Comparison of ENCODE assay signal across 23 cellular contexts in the genomic region with DNA sequence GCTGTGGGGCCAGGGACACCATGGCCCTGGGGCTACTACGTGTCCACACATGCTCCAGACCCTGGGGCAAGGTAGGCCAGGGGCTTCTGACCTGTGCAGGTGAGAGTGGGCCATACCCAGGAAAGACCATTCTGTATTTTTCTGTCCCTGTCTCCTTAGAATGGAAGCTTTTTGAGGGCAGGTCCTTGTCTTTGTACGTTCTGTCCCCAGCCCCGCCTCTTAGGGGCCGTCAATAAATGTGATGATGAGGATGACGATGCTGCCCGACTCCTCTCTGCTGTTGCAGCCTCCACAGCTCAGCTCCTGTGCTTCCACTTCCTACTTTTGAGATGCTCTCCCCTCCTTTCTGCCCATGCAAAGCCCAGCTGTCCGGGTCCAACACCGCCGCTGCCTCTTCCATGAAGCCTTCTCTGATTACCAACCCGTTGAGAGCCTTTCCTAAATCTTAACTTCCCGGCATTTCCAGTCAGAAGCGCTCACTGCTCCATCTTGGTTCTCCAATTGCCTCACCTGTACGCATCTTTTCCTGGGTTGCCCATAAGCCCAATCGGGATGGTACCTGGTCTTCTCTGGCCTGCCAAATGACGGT. TPM values are rescaled to one million over a fixed set of nuclear protein-coding genes. Genes with fewer than 3 reads are reported as not detected.
DNase-seq lines count a peak whose midpoint lies in the region; ATAC-seq and TF ChIP-seq lines count a peak whose summit lies in the region.
"Had no signal": no experiment of that assay in that cellular context is flagged by ENCODE, and none has a peak within 500 bp of the region (broad histone marks: within the 10 kb centered on the region; RNA-seq: fewer than 3 reads in every experiment).

No MANE protein-coding gene starts in this region.

- H3K36me3 Mint-ChIP-seq in activated CD8-positive, alpha-beta T cell treated with anti-CD3 and anti-CD28 coated beads, Interleukin-2, amount 10 ng/mL, durations not matched to agents 7 days and 5 days (ENCODE audit: low read depth): no peaks in the 10 kb centered on the region
- H3K36me3 Mint-ChIP-seq in activated CD8-positive, alpha-beta T cell treated with anti-CD3 and anti-CD28 coated beads for 36 hours (ENCODE audit: low read depth): no peaks in the 10 kb centered on the region
- H3K36me3 Mint-ChIP-seq in glutamatergic neuron (ENCODE audit: unreplicated experiment): no peaks in the 10 kb centered on the region
- H3K36me3 Mint-ChIP-seq in endodermal cell (ENCODE audit: low read depth): peaks cover 6% of the 10 kb centered on the region
- H3K36me3 Mint-ChIP-seq: CD8-positive, alpha-beta memory T cell had no signal

- no peak for ATAC-seq in activated CD8-positive, alpha-beta T cell treated with anti-CD3 and anti-CD28 coated beads, Interleukin-2, amount 10 ng/mL, durations not matched to agents 7 days and 5 days
- no peak for ATAC-seq in activated CD8-positive, alpha-beta T cell treated with anti-CD3 and anti-CD28 coated beads for 36 hours
- ATAC-seq: HCT116 had no signal

- no peaks in the 10 kb centered on the region for H3K9me3 Mint-ChIP-seq in activated CD8-positive, alpha-beta T cell treated with anti-CD3 and anti-CD28 coated beads, Interleukin-2, amount 10 ng/mL, durations not matched to agents 7 days and 5 days (ENCODE audit: insufficient read depth)
- H3K9me3 Mint-ChIP-seq in activated CD8-positive, alpha-beta T cell treated with anti-CD3 and anti-CD28 coated beads for 36 hours: no peaks in the 10 kb centered on the region
- H3K9me3 Mint-ChIP-seq in glutamatergic neuron (ENCODE audit: unreplicated experiment): no peaks in the 10 kb centered on the region
- no peaks in the 10 kb centered on the region for H3K9me3 Mint-ChIP-seq in endodermal cell
- H3K9me3 Mint-ChIP-seq: CD8-positive, alpha-beta memory T cell; GM23338 had no signal

- POLR2A ChIA-PET in activated CD8-positive, alpha-beta T cell treated with anti-CD3 and anti-CD28 coated beads, Interleukin-2, amount 10 ng/mL, durations not matched to agents 7 days and 5 days (lab: Charles Lee): interaction anchor here (1.6 kb wide), 1 partner anchor 163 kb away, joined by 4 read pairs; no protein-coding TSS in a partner anchor
- POLR2A ChIA-PET in activated CD8-positive, alpha-beta T cell treated with anti-CD3 and anti-CD28 coated beads for 36 hours (lab: Charles Lee): interaction anchor here (1.1 kb wide), 1 partner anchor 12 kb away, joined by 3 read pairs; the partner anchor contains the start of genes BUD23 and DNAJC30

- no peak overlapping the region for H3K27ac ChIP-seq in endodermal cell (ENCODE audit: low read depth, low read length)
- H3K27ac ChIP-seq: KMS-11, Peyer's patch, SJCRH30 had no signal

- H3K4me1 ChIP-seq in endodermal cell (ENCODE audit: control insufficient read depth, insufficient read depth, low read length): no peaks in the 10 kb centered on the region

- peaks cover 4% of the 10 kb centered on the region for H3K4me1 Mint-ChIP-seq in activated CD8-positive, alpha-beta T cell treated with anti-CD3 and anti-CD28 coated beads, Interleukin-2, amount 10 ng/mL, durations not matched to agents 7 days and 5 days (ENCODE audit: low read depth)
- peaks cover 8% of the 10 kb centered on the region for H3K4me1 Mint-ChIP-seq in activated CD8-positive, alpha-beta T cell treated with anti-CD3 and anti-CD28 coated beads for 36 hours (ENCODE audit: low read depth)
- H3K4me1 Mint-ChIP-seq in glutamatergic neuron (ENCODE audit: low read depth, unreplicated experiment): peaks cover 2% of the 10 kb centered on the region
- peaks cover 5% of the 10 kb centered on the region for H3K4me1 Mint-ChIP-seq in endodermal cell

- no peak overlapping the region for H3K27ac Mint-ChIP-seq in activated CD8-positive, alpha-beta T cell treated with anti-CD3 and anti-CD28 coated beads, Interleukin-2, amount 10 ng/mL, durations not matched to agents 7 days and 5 days
- no peak overlapping the region for H3K27ac Mint-ChIP-seq in activated CD8-positive, alpha-beta T cell treated with anti-CD3 and anti-CD28 coated beads for 36 hours
- H3K27ac Mint-ChIP-seq in glutamatergic neuron (ENCODE audit: unreplicated experiment) (peak overlapping the region; percentile 9), endodermal cell (no peak overlapping the region)
- H3K27ac Mint-ChIP-seq: CD8-positive, alpha-beta memory T cell; GM23338 had no signal

- H3K36me3 ChIP-seq in endodermal cell (ENCODE audit: control insufficient read depth, insufficient read depth, low read length): no peaks in the 10 kb centered on the region
- H3K36me3 ChIP-seq: Peyer's patch, SJCRH30 had no signal

- no peak overlapping the region for H3K9ac ChIP-seq in endodermal cell (ENCODE audit: extremely low read depth, low read length, poor library complexity, severe bottlenecking)
- H3K9ac ChIP-seq: KMS-11 had no signal

- TF ChIP-seq CTCF in activated CD8-positive, alpha-beta T cell treated with anti-CD3 and anti-CD28 coated beads for 36 hours (IDR thresholded peaks at IDR 0.05): no peak
- TF ChIP-seq CTCF in glutamatergic neuron (IDR thresholded peaks at IDR 0.05; ENCODE audit: partially characterized antibody, unreplicated experiment) (no peak), endodermal cell (conservative IDR thresholded peaks at IDR 0.05) (no peak)

- CTCF ChIA-PET in activated CD8-positive, alpha-beta T cell treated with anti-CD3 and anti-CD28 coated beads, Interleukin-2, amount 10 ng/mL, durations not matched to agents 7 days and 5 days (lab: Charles Lee): no interaction called here
- CTCF ChIA-PET in activated CD8-positive, alpha-beta T cell treated with anti-CD3 and anti-CD28 coated beads for 36 hours (lab: Charles Lee): interaction anchor here (1.3 to 5.3 kb wide), 2 partner anchors 29 to 64 kb away, joined by 3 to 37 read pairs; no protein-coding TSS in a partner anchor

- H3K27me3 Mint-ChIP-seq in activated CD8-positive, alpha-beta T cell treated with anti-CD3 and anti-CD28 coated beads, Interleukin-2, amount 10 ng/mL, durations not matched to agents 7 days and 5 days (ENCODE audit: low read depth): peaks cover 19% of the 10 kb centered on the region
- H3K27me3 Mint-ChIP-seq in activated CD8-positive, alpha-beta T cell treated with anti-CD3 and anti-CD28 coated beads for 36 hours: peaks cover 8% of the 10 kb centered on the region
- H3K27me3 Mint-ChIP-seq in glutamatergic neuron (ENCODE audit: unreplicated experiment): peaks cover 12% of the 10 kb centered on the region
- H3K27me3 Mint-ChIP-seq in endodermal cell (ENCODE audit: insufficient read depth): peaks cover 13% of the 10 kb centered on the region

- no peaks in the 10 kb centered on the region for H3K9me3 ChIP-seq in endodermal cell (ENCODE audit: control insufficient read depth, low read length)
- H3K9me3 ChIP-seq: Peyer's patch, SJCRH30 had no signal

- H3K4me3 Mint-ChIP-seq in activated CD8-positive, alpha-beta T cell treated with anti-CD3 and anti-CD28 coated beads, Interleukin-2, amount 10 ng/mL, durations not matched to agents 7 days and 5 days: no peak overlapping the region
- no peak overlapping the region for H3K4me3 Mint-ChIP-seq in activated CD8-positive, alpha-beta T cell treated with anti-CD3 and anti-CD28 coated beads for 36 hours
- no peak overlapping the region for H3K4me3 Mint-ChIP-seq in glutamatergic neuron (ENCODE audit: unreplicated experiment)
- no peak overlapping the region for H3K4me3 Mint-ChIP-seq in endodermal cell
- H3K4me3 Mint-ChIP-seq: GM23338 had no signal

- no peak overlapping the region for H3K4me3 ChIP-seq in endodermal cell (ENCODE audit: low read length)
- H3K4me3 ChIP-seq: Peyer's patch had no signal

- intact Hi-C loops in activated CD8-positive, alpha-beta T cell treated with anti-CD3 and anti-CD28 coated beads for 36 hours (cut with micrococcal nuclease): no loop called here

- 94 to 98% methylated on average over 14 to 15 of the region's 15 CpGs for WGBS in endodermal cell (ENCODE audit: insufficient coverage in 1 of 2, insufficient read length in 1 of 2), 2 experiments

- DNase-seq in activated CD8-positive, alpha-beta T cell treated with anti-CD3 and anti-CD28 coated beads, Interleukin-2, amount 10 ng/mL, durations not matched to agents 7 days and 5 days: peak; percentile 19
- DNase-seq in activated CD8-positive, alpha-beta T cell treated with anti-CD3 and anti-CD28 coated beads for 36 hours: no peak
- DNase-seq in glutamatergic neuron (no peak), NCI-H187 (lab: John Stamatoyannopoulos, UW) (no peak), dedifferentiated amniotic fluid mesenchymal stem cell (ENCODE audit: extremely low spot score) (no peak), endodermal cell (no peak)
- DNase-seq: 8988T; AML-193; C1 segment of cervical spinal cord; Calu3; CD8-positive, alpha-beta memory T cell; MV-4-11; NCI-H1105 treated with DMSO at 0.1 percent for 48 hours; NCI-H2081; NCI-H2171; NCI-H524 treated with DMSO at 0.1 percent for 48 hours; Peyer's patch had no signal

- H3K27me3 ChIP-seq in endodermal cell (ENCODE audit: control insufficient read depth, insufficient read depth, low read length, poor library complexity, severe bottlenecking): no peaks in the 10 kb centered on the region
- H3K27me3 ChIP-seq: Peyer's patch had no signal

RNA-seq across cellular contexts. Expression of gene VPS37D, which starts 4.3 kb away (rescaled TPM):
- total RNA-seq in activated CD8-positive, alpha-beta T cell treated with anti-CD3 and anti-CD28 coated beads, Interleukin-2, amount 10 ng/mL, durations not matched to agents 7 days and 5 days: under 1 TPM; 0.16 to 0.26 TPM
- total RNA-seq in activated CD8-positive, alpha-beta T cell treated with anti-CD3 and anti-CD28 coated beads for 36 hours: 1 to 10 TPM in 1 of 2 experiments, under 1 TPM in 1; 0.87 to 1.1 TPM
- 17.2 TPM for total RNA-seq in glutamatergic neuron (ENCODE audit: unreplicated experiment)
- total RNA-seq in endodermal cell: 1 to 10 TPM; 6.1 to 9.1 TPM
- 12.5 TPM for polyA plus RNA-seq in endodermal cell (2013, experiment 1 of 2)
- 10.6 TPM for polyA plus RNA-seq in endodermal cell (2013, experiment 2 of 2)

RNA-seq across cellular contexts. Expression of gene DNAJC30, which starts 11.3 kb away (rescaled TPM):
- total RNA-seq in activated CD8-positive, alpha-beta T cell treated with anti-CD3 and anti-CD28 coated beads, Interleukin-2, amount 10 ng/mL, durations not matched to agents 7 days and 5 days: 1 to 10 TPM; 7.7 to 8.3 TPM
- total RNA-seq in activated CD8-positive, alpha-beta T cell treated with anti-CD3 and anti-CD28 coated beads for 36 hours: 1 to 10 TPM; 6.7 to 7.0 TPM
- total RNA-seq in glutamatergic neuron (ENCODE audit: unreplicated experiment) (8.4 TPM), endodermal cell (10 to 100 TPM in 1 of 2 donors, 1 to 10 TPM in 1; 8.9 to 11.1 TPM)
- polyA plus RNA-seq in endodermal cell (2013, experiment 1 of 2): 4.6 TPM
- polyA plus RNA-seq in endodermal cell (2013, experiment 2 of 2): 4.4 TPM

RNA-seq across cellular contexts. Expression of gene BUD23, which starts 11.4 kb away (rescaled TPM):
- 10 to 100 TPM; 57.3 to 60.9 TPM for total RNA-seq in activated CD8-positive, alpha-beta T cell treated with anti-CD3 and anti-CD28 coated beads, Interleukin-2, amount 10 ng/mL, durations not matched to agents 7 days and 5 days
- 100 to 1,000 TPM; 108 TPM for total RNA-seq in activated CD8-positive, alpha-beta T cell treated with anti-CD3 and anti-CD28 coated beads for 36 hours
- 42.6 TPM for total RNA-seq in glutamatergic neuron (ENCODE audit: unreplicated experiment)
- total RNA-seq in endodermal cell: 10 to 100 TPM; 62.2 to 67.2 TPM
- polyA plus RNA-seq in endodermal cell (2013, experiment 1 of 2): 55.9 TPM
- polyA plus RNA-seq in endodermal cell (2013, experiment 2 of 2): 66.2 TPM

RNA-seq across cellular contexts. Expression of gene STX1A, which starts 47.5 kb away (rescaled TPM):
- 10 to 100 TPM; 10.6 to 12.3 TPM for total RNA-seq in activated CD8-positive, alpha-beta T cell treated with anti-CD3 and anti-CD28 coated beads, Interleukin-2, amount 10 ng/mL, durations not matched to agents 7 days and 5 days
- total RNA-seq in activated CD8-positive, alpha-beta T cell treated with anti-CD3 and anti-CD28 coated beads for 36 hours: 10 to 100 TPM; 11.4 to 11.5 TPM
- total RNA-seq in glutamatergic neuron (ENCODE audit: unreplicated experiment) (119 TPM), endodermal cell (10 to 100 TPM; 23.0 to 34.4 TPM)
- polyA plus RNA-seq in endodermal cell (2013, experiment 1 of 2): 25.5 TPM
- 16.4 TPM for polyA plus RNA-seq in endodermal cell (2013, experiment 2 of 2)

RNA-seq across cellular contexts. Expression of gene MLXIPL, which starts 47.6 kb away (rescaled TPM):
- not detected for total RNA-seq in activated CD8-positive, alpha-beta T cell treated with anti-CD3 and anti-CD28 coated beads, Interleukin-2, amount 10 ng/mL, durations not matched to agents 7 days and 5 days
- not detected for total RNA-seq in activated CD8-positive, alpha-beta T cell treated with anti-CD3 and anti-CD28 coated beads for 36 hours
- total RNA-seq in glutamatergic neuron (ENCODE audit: unreplicated experiment) (0.86 TPM), endodermal cell (10 to 100 TPM; 39.7 to 58.0 TPM)
- 5.2 TPM for polyA plus RNA-seq in endodermal cell (2013, experiment 1 of 2)
- polyA plus RNA-seq in endodermal cell (2013, experiment 2 of 2): 2.8 TPM
- total RNA-seq: CD8-positive, alpha-beta memory T cell; OCI-LY7 had no signal
- polyA plus RNA-seq: AG04450; CD8-positive, alpha-beta memory T cell had no signal
